1 cellular context compared by ENCODE assay signal in the genomic region with DNA sequence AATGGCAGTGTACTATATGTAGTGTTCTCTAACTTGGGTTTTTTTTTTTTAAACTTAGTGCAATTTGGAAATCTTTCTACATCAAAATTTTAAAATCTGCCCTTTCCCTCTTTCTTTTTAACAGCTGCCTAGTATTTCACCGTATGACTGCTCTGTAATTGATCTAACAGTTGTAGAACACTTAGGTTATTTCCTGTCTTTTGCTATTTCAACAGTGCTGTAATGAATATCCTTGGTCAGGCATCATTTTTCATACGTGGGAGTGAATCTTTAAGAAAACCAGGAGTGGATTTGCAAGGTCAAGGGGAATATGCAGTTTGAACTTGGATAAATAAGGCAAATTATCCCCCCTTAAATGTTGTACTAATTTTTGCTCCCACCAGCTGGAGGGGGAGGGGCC.
TF ChIP-seq lines count a peak whose summit lies in the region.

No MANE protein-coding gene starts in this region.

TF ChIP-seq in GM12878, 131 proteins besides CTCF, POLR2A, EP300 and RAD21:
- TF ChIP-seq, protein P1, sequence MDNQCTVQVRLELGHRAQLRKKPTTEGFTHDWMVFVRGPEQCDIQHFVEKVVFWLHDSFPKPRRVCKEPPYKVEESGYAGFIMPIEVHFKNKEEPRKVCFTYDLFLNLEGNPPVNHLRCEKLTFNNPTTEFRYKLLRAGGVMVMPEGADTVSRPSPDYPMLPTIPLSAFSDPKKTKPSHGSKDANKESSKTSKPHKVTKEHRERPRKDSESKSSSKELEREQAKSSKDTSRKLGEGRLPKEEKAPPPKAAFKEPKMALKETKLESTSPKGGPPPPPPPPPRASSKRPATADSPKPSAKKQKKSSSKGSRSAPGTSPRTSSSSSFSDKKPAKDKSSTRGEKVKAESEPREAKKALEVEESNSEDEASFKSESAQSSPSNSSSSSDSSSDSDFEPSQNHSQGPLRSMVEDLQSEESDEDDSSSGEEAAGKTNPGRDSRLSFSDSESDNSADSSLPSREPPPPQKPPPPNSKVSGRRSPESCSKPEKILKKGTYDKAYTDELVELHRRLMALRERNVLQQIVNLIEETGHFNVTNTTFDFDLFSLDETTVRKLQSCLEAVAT (IDR thresholded peaks at IDR 0.05), result no peak
- TF ChIP-seq NKRF (conservative IDR thresholded peaks at IDR 0.05), result no peak
- TF ChIP-seq ATF3 (IDR thresholded peaks at IDR 0.05; ENCODE audit: borderline replicate concordance, extremely low read depth, low read depth, low read length), result no peak
- no peak for TF ChIP-seq STAT1 (conservative IDR thresholded peaks at IDR 0.05)
- TF ChIP-seq SPI1 (IDR thresholded peaks at IDR 0.05; ENCODE audit: borderline replicate concordance, insufficient read depth, low read depth, low read length), result no peak
- TF ChIP-seq CHD4 (IDR thresholded peaks at IDR 0.05), result no peak
- TF ChIP-seq RUNX3 (IDR thresholded peaks at IDR 0.05; ENCODE audit: low read length), result peak; percentile 18; the same call in 1 of the 2 replicates
- 0 out of 2 replicates have a peak, but pooled peaks have one; percentile 18 for TF ChIP-seq RELB (IDR thresholded peaks at IDR 0.05; ENCODE audit: low read depth)
